In genomic region chr2:218659988-218660358, GRCh38 we compare ENCODE assay signal across 7 cellular contexts. TPM values are rescaled to one million over a fixed set of nuclear protein-coding genes. Genes with fewer than 3 reads are reported as not detected.
A peak's percentile ranks its signal among the peaks of the same experiment; 100 is the strongest.
DNase-seq lines count a peak whose midpoint lies in the region; TF ChIP-seq lines count a peak whose summit lies in the region.

No MANE protein-coding gene starts in this region.

- H3K4me1 ChIP-seq in iPS-18a (ENCODE audit: control insufficient read depth, low read depth, low read length) (no peaks in the 10 kb centered on the region), stomach smooth muscle (ENCODE audit: control insufficient read depth, insufficient read depth, low read length) (peaks cover 21% of the 10 kb centered on the region)

- H3K36me3 Mint-ChIP-seq in activated T-helper 2 cell treated with anti-CD3 and anti-CD28 coated beads, Interferon-gamma antibody, Interleukin-2, Interleukin-4, amounts not matched to agents 10 μg/mL and 5 μg/mL and 100 μg/mL, durations not matched to agents 14 hours and 24 hours and 36 hours (ENCODE audit: low read depth) = peaks cover 72% of the 10 kb centered on the region

- DNase-seq in HL-60 (ENCODE audit: low read depth in 1 of 2, low spot score in 1 of 2) (no peak), NCI-H1105 treated with DMSO at 0.1 percent for 48 hours (lab: John Stamatoyannopoulos, UW) (no peak), NCI-H524 treated with DMSO at 0.1 percent for 48 hours (lab: John Stamatoyannopoulos, UW) (no peak), superior temporal gyrus (ENCODE audit: extremely low spot score) (no peak)
- no peak for DNase-seq in activated T-helper 2 cell treated with anti-CD3 and anti-CD28 coated beads, Interferon-gamma antibody, Interleukin-2, Interleukin-4, amounts not matched to agents 10 μg/mL and 5 μg/mL and 100 μg/mL, durations not matched to agents 14 hours and 24 hours and 36 hours (ENCODE audit: low spot score)

- no peaks in the 10 kb centered on the region for H3K9me3 Mint-ChIP-seq in activated T-helper 2 cell treated with anti-CD3 and anti-CD28 coated beads, Interferon-gamma antibody, Interleukin-2, Interleukin-4, amounts not matched to agents 10 μg/mL and 5 μg/mL and 100 μg/mL, durations not matched to agents 14 hours and 24 hours and 36 hours

- H3K27ac Mint-ChIP-seq in activated T-helper 2 cell treated with anti-CD3 and anti-CD28 coated beads, Interferon-gamma antibody, Interleukin-2, Interleukin-4, amounts not matched to agents 10 μg/mL and 5 μg/mL and 100 μg/mL, durations not matched to agents 14 hours and 24 hours and 36 hours = peak overlapping the region; percentile 82

- H3K9ac ChIP-seq in iPS-18a (ENCODE audit: low read length) = peak overlapping the region; percentile 93
- H3K9ac ChIP-seq in stomach smooth muscle (ENCODE audit: low read length in 2 of 2) = peak overlapping the region; percentile 80 to 82

- no peaks in the 10 kb centered on the region for H3K9me3 ChIP-seq in iPS-18a (ENCODE audit: control insufficient read depth, low read depth, low read length)
- no peaks in the 10 kb centered on the region for H3K9me3 ChIP-seq in stomach smooth muscle (ENCODE audit: control insufficient read depth in 2 of 2, low read length in 2 of 2)

- H3K27ac ChIP-seq in HL-60 (replicated peaks) = peak overlapping the region; percentile 76
- H3K27ac ChIP-seq in iPS-18a (ENCODE audit: low read length) = no peak overlapping the region
- H3K27ac ChIP-seq in stomach smooth muscle (ENCODE audit: low read length) = peak overlapping the region; percentile 53

- intact Hi-C loops in activated T-helper 2 cell treated with anti-CD3 and anti-CD28 coated beads, Interferon-gamma antibody, Interleukin-2, Interleukin-4, amounts not matched to agents 10 μg/mL and 5 μg/mL and 100 μg/mL, durations not matched to agents 14 hours and 24 hours and 36 hours (cut with micrococcal nuclease) = loop anchor here (1.0 to 10.0 kb wide), 9 partner anchors 11 to 375 kb away; partner anchors contain the start of genes CNOT9, TTLL4 and USP37

- peak overlapping the region; percentile 72 for H3K4me3 ChIP-seq in HL-60 (replicated peaks; ENCODE audit: insufficient read depth, low read length)
- peak overlapping the region; percentile 92 for H3K4me3 ChIP-seq in iPS-18a (ENCODE audit: low read length)
- H3K4me3 ChIP-seq in stomach smooth muscle (ENCODE audit: low read length in 2 of 2) = peak overlapping the region; percentile 91 to 94

- no peak for TF ChIP-seq CTCF in HL-60 (IDR thresholded peaks at IDR 0.05; ENCODE audit: insufficient read depth, low read length)

- H3K27me3 Mint-ChIP-seq in activated T-helper 2 cell treated with anti-CD3 and anti-CD28 coated beads, Interferon-gamma antibody, Interleukin-2, Interleukin-4, amounts not matched to agents 10 μg/mL and 5 μg/mL and 100 μg/mL, durations not matched to agents 14 hours and 24 hours and 36 hours (ENCODE audit: low read depth) = no peaks in the 10 kb centered on the region

- peaks cover 50% of the 10 kb centered on the region for H3K36me3 ChIP-seq in iPS-18a (ENCODE audit: control insufficient read depth, low read depth, low read length)
- H3K36me3 ChIP-seq in stomach smooth muscle (ENCODE audit: control insufficient read depth in 2 of 2, insufficient read depth in 2 of 2, low read length in 2 of 2) = peaks cover 43 to 48% of the 10 kb centered on the region in 2 donors

- peak overlapping the region; percentile 91 for H3K4me3 Mint-ChIP-seq in activated T-helper 2 cell treated with anti-CD3 and anti-CD28 coated beads, Interferon-gamma antibody, Interleukin-2, Interleukin-4, amounts not matched to agents 10 μg/mL and 5 μg/mL and 100 μg/mL, durations not matched to agents 14 hours and 24 hours and 36 hours (ENCODE audit: low read depth)

- peaks cover 25% of the 10 kb centered on the region for H3K4me1 Mint-ChIP-seq in activated T-helper 2 cell treated with anti-CD3 and anti-CD28 coated beads, Interferon-gamma antibody, Interleukin-2, Interleukin-4, amounts not matched to agents 10 μg/mL and 5 μg/mL and 100 μg/mL, durations not matched to agents 14 hours and 24 hours and 36 hours (ENCODE audit: low read depth)

- no peaks in the 10 kb centered on the region for H3K27me3 ChIP-seq in HL-60 (ENCODE audit: insufficient read depth, poor library complexity, severe bottlenecking)
- no peaks in the 10 kb centered on the region for H3K27me3 ChIP-seq in iPS-18a (ENCODE audit: control insufficient read depth, insufficient read depth, low read length)
- no peaks in the 10 kb centered on the region for H3K27me3 ChIP-seq in stomach smooth muscle (ENCODE audit: control insufficient read depth in 1 of 2, insufficient read depth in 2 of 2, low read length in 2 of 2)

RNA-seq across cellular contexts. Expression of gene BCS1L, which starts 0.5 kb away (rescaled TPM):
- 77.3 and 83.1 TPM in 2 replicates for total RNA-seq in activated T-helper 2 cell treated with anti-CD3 and anti-CD28 coated beads, Interferon-gamma antibody, Interleukin-2, Interleukin-4, amounts not matched to agents 10 μg/mL and 5 μg/mL and 100 μg/mL, durations not matched to agents 14 hours and 24 hours and 36 hours

RNA-seq across cellular contexts. Expression of gene ZNF142, which starts 0.6 kb away (rescaled TPM):
- 48.7 and 51.0 TPM in 2 replicates for total RNA-seq in activated T-helper 2 cell treated with anti-CD3 and anti-CD28 coated beads, Interferon-gamma antibody, Interleukin-2, Interleukin-4, amounts not matched to agents 10 μg/mL and 5 μg/mL and 100 μg/mL, durations not matched to agents 14 hours and 24 hours and 36 hours

RNA-seq across cellular contexts. Expression of gene RNF25, which starts 11.8 kb away (rescaled TPM):
- 21.6 and 25.8 TPM in 2 replicates for total RNA-seq in activated T-helper 2 cell treated with anti-CD3 and anti-CD28 coated beads, Interferon-gamma antibody, Interleukin-2, Interleukin-4, amounts not matched to agents 10 μg/mL and 5 μg/mL and 100 μg/mL, durations not matched to agents 14 hours and 24 hours and 36 hours

RNA-seq across cellular contexts. Expression of gene STK36, which starts 11.9 kb away (rescaled TPM):
- total RNA-seq in activated T-helper 2 cell treated with anti-CD3 and anti-CD28 coated beads, Interferon-gamma antibody, Interleukin-2, Interleukin-4, amounts not matched to agents 10 μg/mL and 5 μg/mL and 100 μg/mL, durations not matched to agents 14 hours and 24 hours and 36 hours = 14.4 and 17.9 TPM in 2 replicates

RNA-seq across cellular contexts. Expression of gene TTLL4, which starts 50.7 kb away (rescaled TPM):
- 55.7 and 64.7 TPM in 2 replicates for total RNA-seq in activated T-helper 2 cell treated with anti-CD3 and anti-CD28 coated beads, Interferon-gamma antibody, Interleukin-2, Interleukin-4, amounts not matched to agents 10 μg/mL and 5 μg/mL and 100 μg/mL, durations not matched to agents 14 hours and 24 hours and 36 hours
